ENCODE assay signal across 9 cellular contexts in genomic region chr22:37163618-37164534, GRCh38. TPM values are rescaled to one million over a fixed set of nuclear protein-coding genes. Genes with fewer than 3 reads are reported as not detected.
A peak's percentile ranks its signal among the peaks of the same experiment; 100 is the strongest.
DNase-seq lines count a peak whose midpoint lies in the region; ATAC-seq, FAIRE-seq and TF ChIP-seq lines count a peak whose summit lies in the region.
"Had no signal": no experiment of that assay in that cellular context is flagged by ENCODE, and none has a peak within 500 bp of the region (broad histone marks: within the 10 kb centered on the region; RNA-seq: fewer than 3 reads in every experiment).

No MANE protein-coding gene starts in this region.

- peaks cover 4% of the 10 kb centered on the region; the same call in 1 of the 2 replicates for H3K36me3 Mint-ChIP-seq in HFFc6 (ENCODE audit: low read depth)

- peak; percentile 87 for TF ChIP-seq POLR2A in GM12878 (IDR thresholded peaks at IDR 0.05; ENCODE audit: low read depth, low read length)

- RAD21 ChIA-PET in GM12878 (lab: Charles Lee; ENCODE audit: unreplicated experiment) = interaction anchor here (0.7 to 8.1 kb wide), 21 partner anchors 9 to 741 kb away, joined by 3 to 158 read pairs (median 6); partner anchors contain the start of genes IL2RB, NCF4 and RAC2

- peaks cover 5% of the 10 kb centered on the region; the same call in 2 of the 3 replicates for H3K9me3 ChIP-seq in GM12878 (replicated peaks; ENCODE audit: control insufficient read depth, insufficient read depth, low read length)

- no TSS peak for BruUV-seq in GM12878 (replicated peaks; lab: Mats Ljungman, UMichigan)

- H3K4me3 ChIP-seq in GM12878 = peak overlapping the region; percentile 43; the same call in 1 of the 2 replicates

- TF ChIP-seq CTCF in GM12878 (IDR thresholded peaks at IDR 0.05 in 2 of 3, conservative IDR thresholded peaks at IDR 0.05 in 1 of 3; ENCODE audit: control insufficient read depth in 2 of 3, extremely low read depth in 1 of 3, insufficient read depth in 1 of 3, low read depth in 3 of 3, low read length in 3 of 3) = 0 out of 6 replicates have a peak, but pooled peaks of 1 of the 3 experiments have one; percentile 5
- TF ChIP-seq CTCF in HFFc6 (IDR thresholded peaks at IDR 0.05) = no peak

- no peaks in the 10 kb centered on the region for H3K36me3 ChIP-seq in GM12878 (ENCODE audit: control insufficient read depth in 2 of 2, insufficient read depth in 2 of 2, low read length in 1 of 2)

- DNase-seq in stimulated activated naive CD4-positive, alpha-beta T cell treated with Interleukin-2 at 50 U/mL for 16 hours (lab: John Stamatoyannopoulos, UW) = peak; percentile 70
- no peak for DNase-seq in stimulated activated naive CD4-positive, alpha-beta T cell (lab: John Stamatoyannopoulos, UW)
- DNase-seq in GM12878 (ENCODE audit: low read depth, low spot score) = peak; percentile 90
- no peak for DNase-seq in DMS 273 treated with DMSO at 0.1 percent for 48 hours (lab: John Stamatoyannopoulos, UW)
- no peak for DNase-seq in HK-2 (ENCODE audit: unreplicated experiment)
- DNase-seq in head of caudate nucleus = no peak
- no peak for DNase-seq in HFFc6
- DNase-seq: hippocampal formation had no signal

- TF ChIP-seq RAD21 in GM12878 (IDR thresholded peaks at IDR 0.05; ENCODE audit: insufficient read depth, low read depth, low read length) = peak; percentile 20; the same call in 1 of the 2 replicates

- H3K4me1 ChIP-seq in GM12878 (ENCODE audit: control insufficient read depth, insufficient read depth, low read length) = peaks cover 72% of the 10 kb centered on the region

- H3K9me3 Mint-ChIP-seq in HFFc6 = peaks cover 9% of the 10 kb centered on the region

- peak; percentile 83 to 89 for TF ChIP-seq EP300 in GM12878 (IDR thresholded peaks at IDR 0.05; ENCODE audit: borderline replicate concordance in 1 of 2, control insufficient read depth in 1 of 2, low read depth in 2 of 2, low read length in 2 of 2)

- H3K9ac ChIP-seq in GM12878 (ENCODE audit: control insufficient read depth, insufficient read depth, low read length) = peak overlapping the region; percentile 78

- SMC1A ChIA-PET in GM12878 (lab: Charles Lee; ENCODE audit: uncharacterized antibody, unreplicated experiment) = interaction anchor here (0.7 to 9.6 kb wide), 16 partner anchors 9 to 96 kb away, joined by 3 to 203 read pairs (median 10); partner anchors contain the start of genes IL2RB and RAC2

- FAIRE-seq in GM12878 (lab: Jason Lieb, UNC) = peak; percentile 87

- peak overlapping the region; percentile 98 for H3K4me2 ChIP-seq in GM12878 (ENCODE audit: control insufficient read depth, insufficient read depth)

- H3K27ac Mint-ChIP-seq in HFFc6 = no peak overlapping the region

- ATAC-seq in HG03439 (IDR thresholded peaks at IDR 0.05; ENCODE audit: unreplicated experiment) (peak; percentile 34), GM12878 (peak; percentile 65)

- peaks cover 6% of the 10 kb centered on the region for H3K4me1 Mint-ChIP-seq in HFFc6 (ENCODE audit: low read depth)

- CTCF ChIA-PET in GM12878 (lab: Yijun Ruan, JAX) = interaction anchor here (0.6 to 5.1 kb wide), 28 partner anchors 14 to 427 kb away, joined by 3 to 116 read pairs (median 6); partner anchors contain the start of genes IL2RB, NCF4 and RAC2

- in situ Hi-C loops in GM12878 (cut with MboI) = no loop called here

- no peaks in the 10 kb centered on the region for H3K79me2 ChIP-seq in GM12878 (ENCODE audit: control insufficient read depth, insufficient read depth, low read length)

- no peak overlapping the region for H3K4me3 Mint-ChIP-seq in HFFc6

- H3K27ac ChIP-seq in GM12878 (ENCODE audit: control insufficient read depth, insufficient read depth) = peak overlapping the region; percentile 99

- POLR2A ChIA-PET in GM12878 (lab: Charles Lee) = interaction anchor here (0.7 to 8.3 kb wide), 13 partner anchors 10 to 92 kb away, joined by 3 to 128 read pairs (median 4); partner anchors contain the start of genes IL2RB and RAC2

- H4K20me1 ChIP-seq in GM12878 (ENCODE audit: control insufficient read depth, insufficient read depth) = no peaks in the 10 kb centered on the region

- under 1% methylated on average over 21 of the region's 22 CpGs for WGBS in GM12878 (ENCODE audit: insufficient coverage, insufficient replicate concordance, low lambda C conversion rate, missing lambda C conversion rate)

- peaks cover 23% of the 10 kb centered on the region for H3K27me3 Mint-ChIP-seq in HFFc6 (ENCODE audit: insufficient read depth)

- H2AFZ ChIP-seq in GM12878 (ENCODE audit: control insufficient read depth, low read depth, low read length) = peak overlapping the region; percentile 28

- no peaks in the 10 kb centered on the region for H3K27me3 ChIP-seq in GM12878 (replicated peaks in 1 of 2; ENCODE audit: control insufficient read depth in 2 of 2, insufficient read depth in 2 of 2, low read length in 1 of 2)

- intact Hi-C loops in GM12878 (cut with micrococcal nuclease; ENCODE audit: unreplicated experiment) = loop anchor here (1.0 to 5.0 kb wide), 4 partner anchors 34 to 302 kb away; partner anchors contain the start of genes NCF4 and RAC2
- intact Hi-C loops in head of caudate nucleus (cut with DNase I) = no loop called here

RNA-seq across cellular contexts. Expression of gene IL2RB, which starts 14.2 kb away (rescaled TPM):
- 55.9 and 64.1 TPM in 2 replicates for total RNA-seq in GM12878 (2013; cell fraction: nucleolus; rRNA removed)
- total RNA-seq in GM12878 (2014; rRNA removed) = 12.4 and 14.8 TPM in 2 replicates
- 11.7 and 14.3 TPM in 2 replicates for total RNA-seq in GM12878 (2014; rRNA removed; fragmentation: Illumina TruSeq; extraction: Trizol)
- total RNA-seq in GM12878 (2021) = 86.8 and 91.9 TPM in 2 replicates
- 28.0 TPM for polyA plus RNA-seq in GM12878 (2011; ENCODE audit: low read depth)
- 27.7 and 91.9 TPM in 2 replicates for polyA plus RNA-seq in GM12878 (2011; rRNA removed)
- 89.5 and 131 TPM in 2 replicates for polyA plus RNA-seq in GM12878 (2011; cell fraction: cytosol; rRNA removed)
- polyA plus RNA-seq in GM12878 (2011; cell fraction: nucleus; rRNA removed) = 145 TPM in 2 replicates
- 50.5 and 64.7 TPM in 2 replicates for polyA plus RNA-seq in GM12878 (2012)
- polyA plus RNA-seq in GM12878 (2014; fragmentation: Illumina TruSeq; extraction: Trizol) = 24.3 and 56.0 TPM in 2 replicates
- polyA plus RNA-seq in GM12878 (2014; fragmentation: Nextera tagmentation; extraction: Ambion mirVana) = 10 to 100 TPM; 10.2 TPM
- polyA plus RNA-seq in GM12878 (2014; rRNA removed) = 46.1 and 56.0 TPM in 2 replicates
- polyA plus RNA-seq in GM12878 (2016; fragmentation: Nextera tagmentation; extraction: Ambion mirVana) = 100 to 1,000 TPM; 119 to 120 TPM
- polyA minus RNA-seq in GM12878 (2011; rRNA and poly(A)+ RNA removed) = 34.5 and 58.6 TPM in 2 replicates
- 47.5 and 49.2 TPM in 2 replicates for polyA minus RNA-seq in GM12878 (2011; cell fraction: cytosol; rRNA and poly(A)+ RNA removed)
- polyA minus RNA-seq in GM12878 (2011; cell fraction: nucleus; rRNA and poly(A)+ RNA removed) = 19.7 and 32.2 TPM in 2 replicates
- total RNA-seq in HFFc6 (2021; fragmentation: NEBNext Ultra II Directional; extraction: Animal tissue kit (Norgen Biotek cat#: 25700)) = not detected

RNA-seq across cellular contexts. Expression of gene C1QTNF6, which starts 24.2 kb away (rescaled TPM):
- 23.7 and 26.2 TPM in 2 replicates for total RNA-seq in GM12878 (2013; cell fraction: nucleolus; rRNA removed)
- total RNA-seq in GM12878 (2014; rRNA removed) (1.1 and 1.3 TPM in 2 replicates), GM12878 (2014; rRNA removed; fragmentation: Illumina TruSeq; extraction: Trizol) (1.6 and 1.7 TPM in 2 replicates), GM12878 (2021) (2.1 and 2.4 TPM in 2 replicates)
- 2.3 TPM for polyA plus RNA-seq in GM12878 (2011; ENCODE audit: low read depth)
- polyA plus RNA-seq in GM12878 (2011; rRNA removed) (3.9 and 4.1 TPM in 2 replicates), GM12878 (2014; fragmentation: Illumina TruSeq; extraction: Trizol) (1.1 and 1.5 TPM in 2 replicates), GM12878 (2014; fragmentation: Nextera tagmentation; extraction: Ambion mirVana) (under 1 TPM; 0.16 to 0.18 TPM), GM12878 (2014; rRNA removed) (2.5 and 2.7 TPM in 2 replicates), GM12878 (2016; fragmentation: Nextera tagmentation; extraction: Ambion mirVana) (1 to 10 TPM in 1 of 2 experiments, under 1 TPM in 1; 0.99 to 1.1 TPM)
- 4.7 and 5.2 TPM in 2 replicates for polyA plus RNA-seq in GM12878 (2011; cell fraction: cytosol; rRNA removed)
- 23.6 and 35.1 TPM in 2 replicates for polyA plus RNA-seq in GM12878 (2011; cell fraction: nucleus; rRNA removed)
- 3.4 and 3.7 TPM in 2 replicates for polyA plus RNA-seq in GM12878 (2012)
- 5.9 and 8.9 TPM in 2 replicates for polyA minus RNA-seq in GM12878 (2011; rRNA and poly(A)+ RNA removed)
- polyA minus RNA-seq in GM12878 (2011; cell fraction: cytosol; rRNA and poly(A)+ RNA removed) = 2.8 and 4.1 TPM in 2 replicates
- 14.0 and 16.0 TPM in 2 replicates for polyA minus RNA-seq in GM12878 (2011; cell fraction: nucleus; rRNA and poly(A)+ RNA removed)
- total RNA-seq in HFFc6 (2021; fragmentation: NEBNext Ultra II Directional; extraction: Animal tissue kit (Norgen Biotek cat#: 25700)) = 1 to 10 TPM; 3.3 to 5.0 (median 4.0) TPM

RNA-seq across cellular contexts. Expression of gene SSTR3, which starts 48.4 kb away (rescaled TPM):
- total RNA-seq in GM12878 (2013; cell fraction: nucleolus; rRNA removed) = 12.3 and 12.5 TPM in 2 replicates
- total RNA-seq in GM12878 (2014; rRNA removed) = 3.6 and 4.5 TPM in 2 replicates
- 2.5 and 2.8 TPM in 2 replicates for total RNA-seq in GM12878 (2014; rRNA removed; fragmentation: Illumina TruSeq; extraction: Trizol)
- total RNA-seq in GM12878 (2021) = 4.5 TPM in 2 replicates
- polyA plus RNA-seq in GM12878 (2011; ENCODE audit: low read depth) = 2.6 TPM
- 3.6 and 4.3 TPM in 2 replicates for polyA plus RNA-seq in GM12878 (2011; rRNA removed)
- 4.7 and 5.3 TPM in 2 replicates for polyA plus RNA-seq in GM12878 (2011; cell fraction: cytosol; rRNA removed)
- 10.9 and 11.1 TPM in 2 replicates for polyA plus RNA-seq in GM12878 (2011; cell fraction: nucleus; rRNA removed)
- polyA plus RNA-seq in GM12878 (2012) = 5.5 and 6.9 TPM in 2 replicates
- polyA plus RNA-seq in GM12878 (2014; fragmentation: Illumina TruSeq; extraction: Trizol) = 1.6 and 2.3 TPM in 2 replicates
- under 1 TPM; 0.03 to 0.46 TPM for polyA plus RNA-seq in GM12878 (2014; fragmentation: Nextera tagmentation; extraction: Ambion mirVana)
- 4.0 and 4.3 TPM in 2 replicates for polyA plus RNA-seq in GM12878 (2014; rRNA removed)
- 1 to 10 TPM in 1 of 2 experiments, under 1 TPM in 1; 0.74 to 1.2 TPM for polyA plus RNA-seq in GM12878 (2016; fragmentation: Nextera tagmentation; extraction: Ambion mirVana)
- polyA minus RNA-seq in GM12878 (2011; rRNA and poly(A)+ RNA removed) = 6.1 and 11.3 TPM in 2 replicates
- polyA minus RNA-seq in GM12878 (2011; cell fraction: cytosol; rRNA and poly(A)+ RNA removed) = 2.7 and 3.5 TPM in 2 replicates
- polyA minus RNA-seq in GM12878 (2011; cell fraction: nucleus; rRNA and poly(A)+ RNA removed) = 3.1 and 4.2 TPM in 2 replicates
- total RNA-seq in HFFc6 (2021; fragmentation: NEBNext Ultra II Directional; extraction: Animal tissue kit (Norgen Biotek cat#: 25700)) = not detected

RNA-seq across cellular contexts. Expression of gene TMPRSS6, which starts 54.4 kb away (rescaled TPM):
- total RNA-seq in GM12878 (2013; cell fraction: nucleolus; rRNA removed) = 4.0 TPM in 2 replicates
- total RNA-seq in GM12878 (2014; rRNA removed) (0.06 TPM in 1 of 2 replicates, not detected in the other), GM12878 (2014; rRNA removed; fragmentation: Illumina TruSeq; extraction: Trizol) (not detected in 2 replicates), GM12878 (2021) (0.19 and 0.31 TPM in 2 replicates)
- 0.21 TPM for polyA plus RNA-seq in GM12878 (2011; ENCODE audit: low read depth)
- polyA plus RNA-seq in GM12878 (2011; rRNA removed) (0.55 and 0.69 TPM in 2 replicates), GM12878 (2014; fragmentation: Illumina TruSeq; extraction: Trizol) (not detected in 2 replicates), GM12878 (2014; fragmentation: Nextera tagmentation; extraction: Ambion mirVana) (not detected), GM12878 (2014; rRNA removed) (0.03 TPM in 1 of 2 replicates, not detected in the other), GM12878 (2016; fragmentation: Nextera tagmentation; extraction: Ambion mirVana) (under 1 TPM in 1 of 2 experiments, not detected in 1; 0.07 TPM)
- 0.82 and 1.3 TPM in 2 replicates for polyA plus RNA-seq in GM12878 (2011; cell fraction: cytosol; rRNA removed)
- 3.8 and 6.0 TPM in 2 replicates for polyA plus RNA-seq in GM12878 (2011; cell fraction: nucleus; rRNA removed)
- polyA plus RNA-seq in GM12878 (2012) = 0.57 and 1.00 TPM in 2 replicates
- polyA minus RNA-seq in GM12878 (2011; rRNA and poly(A)+ RNA removed) = 0.82 and 1.1 TPM in 2 replicates
- polyA minus RNA-seq in GM12878 (2011; cell fraction: cytosol; rRNA and poly(A)+ RNA removed) = 0.31 TPM in 1 of 2 replicates, not detected in the other
- polyA minus RNA-seq in GM12878 (2011; cell fraction: nucleus; rRNA and poly(A)+ RNA removed) = 1.8 TPM in 2 replicates
- total RNA-seq in HFFc6 (2021; fragmentation: NEBNext Ultra II Directional; extraction: Animal tissue kit (Norgen Biotek cat#: 25700)) = not detected

Comparison
In these comparisons a context has a peak if more than half of its experiments do, and no peak if none do; other contexts are left out.
1. DNase-seq: peak in stimulated activated naive CD4-positive, alpha-beta T cell treated with Interleukin-2 at 50 U/mL for 16 hours (single experiment) and GM12878 (single experiment); none in stimulated activated naive CD4-positive, alpha-beta T cell (0 of 6), DMS 273 treated with DMSO at 0.1 percent for 48 hours (single experiment), HK-2 (single experiment), head of caudate nucleus (0 of 42) and HFFc6 (single experiment).
2. RNA of gene IL2RB, which starts 14.2 kb away (total RNA-seq): 11.7 to 91.9 TPM in GM12878; not detected in HFFc6; every median in the first group is over 10 times any median in the second.